ENCODE assay signal across 1 cellular context in genomic region chr5:172770675-172771438, GRCh38.
TF ChIP-seq lines count a peak whose summit lies in the region.

Gene DUSP1 (minus strand): TSS chr5:172771195. CDS start chr5:172770952, 243 bp downstream.

TF ChIP-seq in K562, 482 proteins besides CTCF, POLR2A, EP300 and RAD21 (continued from another document and continues in another):
- TF ChIP-seq ZNF253 (CRISPR knock-in tag; conservative IDR thresholded peaks at IDR 0.05), result no peak
- TF ChIP-seq THRA (IDR thresholded peaks at IDR 0.05), result no peak
- TF ChIP-seq ZBTB43 (CRISPR knock-in tag; IDR thresholded peaks at IDR 0.05), result peak; percentile 73; the same call in 1 of the 2 replicates
- no peak for TF ChIP-seq ZNF717 (CRISPR knock-in tag; IDR thresholded peaks at IDR 0.05)
- TF ChIP-seq IRF1 (CRISPR knock-in tag; IDR thresholded peaks at IDR 0.05; ENCODE audit: borderline replicate concordance), result no peak
- peak; percentile 75; the same call in 1 of the 2 replicates for TF ChIP-seq ZKSCAN1 (IDR thresholded peaks at IDR 0.05; ENCODE audit: low read depth, low read length)
- TF ChIP-seq AFF4 (CRISPR knock-in tag; IDR thresholded peaks at IDR 0.05), result peak; percentile 99; the same call in 1 of the 2 replicates
- no peak for TF ChIP-seq HNRNPH1 (optimal IDR thresholded peaks at IDR 0.05; ENCODE audit: low read depth, low read length)
- TF ChIP-seq RB1 (IDR thresholded peaks at IDR 0.05; ENCODE audit: low read depth), result peak; percentile 90
- TF ChIP-seq RBM15 (IDR thresholded peaks at IDR 0.05; ENCODE audit: insufficient read depth, low read length), result no peak
- peak; percentile 60 for TF ChIP-seq ZNF589 (CRISPR knock-in tag; IDR thresholded peaks at IDR 0.05; ENCODE audit: low read depth)
- TF ChIP-seq ZNF707 (CRISPR knock-in tag; conservative IDR thresholded peaks at IDR 0.05), result 0 out of 2 replicates have a peak, but pooled peaks have one; percentile 10
- no peak for TF ChIP-seq SETDB1 (IDR thresholded peaks at IDR 0.05; ENCODE audit: low read length)
- no peak for TF ChIP-seq PBX2 (CRISPR knock-in tag; IDR thresholded peaks at IDR 0.05; ENCODE audit: low read depth)
- no peak for TF ChIP-seq PBX2 (tag; conservative IDR thresholded peaks at IDR 0.05; ENCODE audit: low read depth)
- TF ChIP-seq NELFE (IDR thresholded peaks at IDR 0.05; ENCODE audit: insufficient read depth, insufficient read length), result peak; percentile 93
- no peak for TF ChIP-seq SNRNP70 (optimal IDR thresholded peaks at IDR 0.05; ENCODE audit: low read depth, low read length)
- peak; percentile 57; the same call in 1 of the 2 replicates for TF ChIP-seq ZBTB9 (CRISPR knock-in tag; IDR thresholded peaks at IDR 0.05)
- no peak for TF ChIP-seq RNF219 (CRISPR knock-in tag; IDR thresholded peaks at IDR 0.05)
- TF ChIP-seq CTCFL (IDR thresholded peaks at IDR 0.05; ENCODE audit: borderline replicate concordance, insufficient read depth, low read depth, low read length, poor library complexity, severe bottlenecking), result peak; percentile 90
- TF ChIP-seq ZNF212 (CRISPR knock-in tag; IDR thresholded peaks at IDR 0.05), result no peak
- TF ChIP-seq HMGXB4 (CRISPR knock-in tag; IDR thresholded peaks at IDR 0.05), result peak; percentile 72; the same call in 1 of the 2 replicates
- TF ChIP-seq ZNF384 (IDR thresholded peaks at IDR 0.05; ENCODE audit: low read depth, low read length), result no peak
- TF ChIP-seq CTBP1 (IDR thresholded peaks at IDR 0.05; ENCODE audit: borderline replicate concordance), result peak; percentile 98
- TF ChIP-seq NR3C1 (CRISPR knock-in tag; IDR thresholded peaks at IDR 0.05), result peak; percentile 43
- TF ChIP-seq MLLT1 (IDR thresholded peaks at IDR 0.05), result peak; percentile 86 to 94; a peak in 3 of 4 replicates
- no peak for TF ChIP-seq CBFB (CRISPR knock-in tag; IDR thresholded peaks at IDR 0.05)
- peak; percentile 93 for TF ChIP-seq RBM39 (optimal IDR thresholded peaks at IDR 0.05; ENCODE audit: low read depth, low read length)
- TF ChIP-seq HDAC6 (IDR thresholded peaks at IDR 0.05; ENCODE audit: low read depth, low read length), result peak; percentile 86; the same call in 1 of the 2 replicates
- TF ChIP-seq ZNF133 (CRISPR knock-in tag; IDR thresholded peaks at IDR 0.05), result no peak
- TF ChIP-seq MEF2D (tag; conservative IDR thresholded peaks at IDR 0.05; ENCODE audit: low read depth), result 0 out of 2 replicates have a peak, but pooled peaks have one; percentile 20
- no peak for TF ChIP-seq SNAPC5 (CRISPR knock-in tag; IDR thresholded peaks at IDR 0.05)
- peak; percentile 94 for TF ChIP-seq SMAD1 (IDR thresholded peaks at IDR 0.05; ENCODE audit: low read depth, low read length, partially characterized antibody)
- no peak for TF ChIP-seq KLF16 (IDR thresholded peaks at IDR 0.05)
- TF ChIP-seq ZBTB5 (IDR thresholded peaks at IDR 0.05), result no peak
- TF ChIP-seq PTTG1 (tag; IDR thresholded peaks at IDR 0.05; ENCODE audit: low read depth), result no peak
- TF ChIP-seq WHSC1 (IDR thresholded peaks at IDR 0.05; ENCODE audit: low read length), result no peak
